In the genomic region with DNA sequence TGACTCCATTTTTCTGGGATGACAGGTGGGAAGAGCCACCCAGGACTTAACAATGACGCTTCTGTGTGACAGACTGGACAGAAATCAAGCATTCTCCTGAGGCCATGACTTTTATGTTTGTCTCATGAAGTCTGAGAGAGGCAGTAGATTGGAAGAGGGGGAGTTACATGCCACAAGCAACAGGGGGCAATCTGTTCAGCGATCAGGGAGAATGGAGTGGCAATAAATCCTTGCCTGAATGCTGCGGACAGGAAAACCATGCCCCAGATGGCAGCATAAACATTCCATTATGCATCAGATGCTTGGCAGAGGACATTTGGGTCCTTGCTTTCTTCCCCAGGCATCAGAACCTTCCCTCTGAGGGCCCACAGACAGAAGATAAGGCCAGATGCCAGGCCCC, we compare ENCODE assay signal across 1 cellular context.
TF ChIP-seq lines count a peak whose summit lies in the region.

No MANE protein-coding gene starts in this region.

TF ChIP-seq in SK-N-SH, 30 proteins besides CTCF, POLR2A, EP300 and RAD21 (continued from another document):
- TF ChIP-seq GATA2 (CRISPR knock-in tag; IDR thresholded peaks at IDR 0.05): no peak
- TF ChIP-seq EZH2phosphoT487 (IDR thresholded peaks at IDR 0.05; ENCODE audit: borderline replicate concordance, low read depth): no peak
